In the genomic region with DNA sequence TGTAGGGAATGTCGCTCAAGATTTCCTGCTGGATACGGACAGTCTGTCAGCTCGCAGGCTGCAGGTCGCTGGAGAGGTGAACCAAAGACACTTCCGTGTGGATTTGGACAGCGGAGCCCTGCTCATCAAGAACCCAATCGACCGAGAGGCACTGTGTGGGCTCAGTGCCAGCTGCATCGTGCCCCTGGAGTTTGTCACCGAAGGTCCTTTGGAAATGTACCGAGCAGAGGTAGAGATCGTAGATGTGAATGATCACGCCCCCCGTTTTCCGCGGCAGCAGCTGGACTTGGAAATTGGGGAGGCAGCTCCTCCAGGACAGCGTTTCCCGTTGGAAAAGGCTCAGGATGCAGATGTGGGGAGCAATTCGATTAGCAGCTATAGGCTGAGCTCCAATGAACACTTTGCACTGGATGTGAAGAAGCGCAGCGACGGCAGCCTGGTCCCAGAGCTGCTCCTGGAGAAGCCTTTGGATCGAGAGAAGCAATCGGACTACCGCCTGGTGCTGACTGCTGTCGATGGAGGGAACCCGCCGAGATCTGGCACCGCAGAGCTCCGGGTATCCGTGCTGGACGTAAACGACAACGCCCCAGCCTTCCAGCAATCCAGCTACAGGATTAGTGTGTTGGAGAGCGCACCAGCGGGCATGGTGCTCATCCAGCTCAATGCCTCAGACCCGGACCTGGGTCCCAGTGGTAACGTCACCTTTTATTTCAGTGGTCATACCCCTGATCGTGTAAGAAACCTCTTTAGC, we compare ENCODE assay signal across 10 cellular contexts. TPM values are rescaled to one million over a fixed set of nuclear protein-coding genes. Genes with fewer than 3 reads are reported as not detected.
DNase-seq lines count a peak whose midpoint lies in the region; ATAC-seq and TF ChIP-seq lines count a peak whose summit lies in the region.
"Had no signal": no experiment of that assay in that cellular context is flagged by ENCODE, and none has a peak within 500 bp of the region (broad histone marks: within the 10 kb centered on the region; RNA-seq: fewer than 3 reads in every experiment).

No MANE protein-coding gene starts in this region.

- no peak for TF ChIP-seq CTCF in ascending aorta (IDR thresholded peaks at IDR 0.05)

- intact Hi-C loops in activated CD4-positive, alpha-beta T cell treated with anti-CD3 and anti-CD28 coated beads for 36 hours (cut with DNase I, micrococcal nuclease), result no loop called here
- intact Hi-C loops in ascending aorta (cut with DNase I), result no loop called here

- no peak overlapping the region for H3K27ac Mint-ChIP-seq in activated CD4-positive, alpha-beta T cell treated with anti-CD3 and anti-CD28 coated beads for 36 hours
- no peak overlapping the region for H3K27ac Mint-ChIP-seq in T-helper 2 cell treated with Interferon-gamma antibody and Interleukin-4, amounts not matched to agents 5 μg/mL and 100 μg/mL, for 36 hours

- H3K36me3 ChIP-seq in ascending aorta (peaks cover 9% of the 10 kb centered on the region in 2 donors), iPS-15b (ENCODE audit: control insufficient read depth, insufficient read depth, low read length) (no peaks in the 10 kb centered on the region)

- no peaks in the 10 kb centered on the region for H3K9me3 ChIP-seq in ascending aorta
- no peaks in the 10 kb centered on the region for H3K9me3 ChIP-seq in iPS-15b (ENCODE audit: control insufficient read depth, insufficient read depth, low read length)

- H3K9ac ChIP-seq in iPS-15b (ENCODE audit: low read depth, low read length), result peak overlapping the region; percentile 8

- CTCF ChIA-PET in activated CD4-positive, alpha-beta T cell treated with anti-CD3 and anti-CD28 coated beads for 36 hours (lab: Charles Lee), result interaction anchor here (0.7 to 2.3 kb wide), 7 partner anchors 9 to 79 kb away, joined by 3 to 7 read pairs (median 5); a partner anchor contains a TSS

- POLR2A ChIA-PET in activated CD4-positive, alpha-beta T cell treated with anti-CD3 and anti-CD28 coated beads for 36 hours (lab: Charles Lee), result interaction anchor here (0.6 kb wide), 1 partner anchor 173 kb away, joined by 4 read pairs; no protein-coding TSS in a partner anchor

- H3K27me3 ChIP-seq in ascending aorta (no peaks in the 10 kb centered on the region), iPS-15b (ENCODE audit: control insufficient read depth, insufficient read depth, low read length) (peaks cover 39% of the 10 kb centered on the region)

- H3K27me3 Mint-ChIP-seq in activated CD4-positive, alpha-beta T cell treated with anti-CD3 and anti-CD28 coated beads for 36 hours, result peaks cover 73% of the 10 kb centered on the region
- H3K27me3 Mint-ChIP-seq in T-helper 2 cell treated with Interferon-gamma antibody and Interleukin-4, amounts not matched to agents 5 μg/mL and 100 μg/mL, for 36 hours (ENCODE audit: low read depth), result peaks cover 67% of the 10 kb centered on the region

- H3K27ac ChIP-seq in ascending aorta (peak overlapping the region in 1 of 2 donors; percentile 31), skin epidermis (peak overlapping the region in 2 of 21 experiments; percentile 14 to 19)

- H3K4me1 Mint-ChIP-seq in activated CD4-positive, alpha-beta T cell treated with anti-CD3 and anti-CD28 coated beads for 36 hours, result peaks cover 13% of the 10 kb centered on the region
- H3K4me1 Mint-ChIP-seq in T-helper 2 cell treated with Interferon-gamma antibody and Interleukin-4, amounts not matched to agents 5 μg/mL and 100 μg/mL, for 36 hours (ENCODE audit: low read depth), result no peaks in the 10 kb centered on the region

- H3K4me1 ChIP-seq in ascending aorta, result peaks cover 12 to 37% of the 10 kb centered on the region in 2 donors
- H3K4me1 ChIP-seq in iPS-15b (ENCODE audit: control insufficient read depth, insufficient read depth, low read length), result peaks cover 19% of the 10 kb centered on the region

- no peak for ATAC-seq in activated CD4-positive, alpha-beta T cell treated with anti-CD3 and anti-CD28 coated beads for 36 hours
- ATAC-seq in HG02571 (IDR thresholded peaks at IDR 0.05; ENCODE audit: unreplicated experiment) (no peak), HG02970 (IDR thresholded peaks at IDR 0.05; ENCODE audit: low FRiP score, unreplicated experiment) (no peak)

- no peak for DNase-seq in activated CD4-positive, alpha-beta T cell treated with anti-CD3 and anti-CD28 coated beads for 36 hours
- no peak for DNase-seq in activated CD4-positive, alpha-beta T cell treated with anti-CD3 and anti-CD28 coated beads for 1 hour
- DNase-seq in ascending aorta (ENCODE audit: low spot score in 2 of 2), result no peak
- DNase-seq in T-helper 2 cell treated with Interferon-gamma antibody and Interleukin-4, amounts not matched to agents 5 μg/mL and 100 μg/mL, for 36 hours (ENCODE audit: low spot score), result no peak
- DNase-seq: amniotic stem cell had no signal

- H3K4me3 Mint-ChIP-seq in activated CD4-positive, alpha-beta T cell treated with anti-CD3 and anti-CD28 coated beads for 36 hours, result peak overlapping the region; percentile 44
- no peak overlapping the region for H3K4me3 Mint-ChIP-seq in T-helper 2 cell treated with Interferon-gamma antibody and Interleukin-4, amounts not matched to agents 5 μg/mL and 100 μg/mL, for 36 hours

- H3K36me3 Mint-ChIP-seq in activated CD4-positive, alpha-beta T cell treated with anti-CD3 and anti-CD28 coated beads for 36 hours (ENCODE audit: low read depth), result no peaks in the 10 kb centered on the region
- H3K36me3 Mint-ChIP-seq in T-helper 2 cell treated with Interferon-gamma antibody and Interleukin-4, amounts not matched to agents 5 μg/mL and 100 μg/mL, for 36 hours (ENCODE audit: low read depth), result no peaks in the 10 kb centered on the region

- H3K9me3 Mint-ChIP-seq in activated CD4-positive, alpha-beta T cell treated with anti-CD3 and anti-CD28 coated beads for 36 hours (ENCODE audit: low read depth), result no peaks in the 10 kb centered on the region
- H3K9me3 Mint-ChIP-seq in T-helper 2 cell treated with Interferon-gamma antibody and Interleukin-4, amounts not matched to agents 5 μg/mL and 100 μg/mL, for 36 hours, result no peaks in the 10 kb centered on the region

- H3K4me3 ChIP-seq in ascending aorta (peak overlapping the region; percentile 45 to 62), iPS-15b (ENCODE audit: low read depth, low read length) (peak overlapping the region; percentile 77), skin epidermis (peak overlapping the region in 4 of 7 experiments; percentile 18 to 28 (median 23))

RNA-seq across cellular contexts. Expression of a gene that starts 0.7 kb away (rescaled TPM):
- not detected for total RNA-seq in activated CD4-positive, alpha-beta T cell treated with anti-CD3 and anti-CD28 coated beads for 36 hours
- 59.3 TPM for total RNA-seq in ascending aorta

RNA-seq across cellular contexts. Expression of a gene that starts 3.4 kb away (rescaled TPM):
- not detected for total RNA-seq in activated CD4-positive, alpha-beta T cell treated with anti-CD3 and anti-CD28 coated beads for 36 hours
- total RNA-seq in ascending aorta, result 0.11 TPM
- total RNA-seq: mononuclear cell had no signal

RNA-seq across cellular contexts. Expression of a gene that starts 9.7 kb away (rescaled TPM):
- under 1 TPM; 0.16 to 0.34 TPM for total RNA-seq in activated CD4-positive, alpha-beta T cell treated with anti-CD3 and anti-CD28 coated beads for 36 hours
- total RNA-seq in ascending aorta, result 51.4 TPM

RNA-seq across cellular contexts. Expression of a gene that starts 55.2 kb away (rescaled TPM):
- under 1 TPM; 0.07 to 0.09 TPM for total RNA-seq in activated CD4-positive, alpha-beta T cell treated with anti-CD3 and anti-CD28 coated beads for 36 hours
- total RNA-seq in ascending aorta, result 18.5 TPM

Comparison
In these comparisons a context has a peak if more than half of its experiments do, and no peak if none do; other contexts are left out.
1. H3K4me3 ChIP-seq: peak in every context shown above with its lines; median percentile 77 in iPS-15b; 54 in ascending aorta; 23 in skin epidermis.
2. RNA of a gene that starts 0.7 kb away (total RNA-seq): 59.3 TPM in ascending aorta (single experiment); not detected in activated CD4-positive, alpha-beta T cell treated with anti-CD3 and anti-CD28 coated beads for 36 hours; every median in the first group is over 10 times any median in the second.
3. RNA of a gene that starts 9.7 kb away (total RNA-seq): 51.4 TPM in ascending aorta (single experiment); 0.16 to 0.34 TPM in activated CD4-positive, alpha-beta T cell treated with anti-CD3 and anti-CD28 coated beads for 36 hours; every median in the first group is over 10 times any median in the second.